Comparison of ENCODE assay signal across 9 cellular contexts in genomic region chr10:110629680-110630191, GRCh38. TPM values are rescaled to one million over a fixed set of nuclear protein-coding genes. Genes with fewer than 3 reads are reported as not detected.
A peak's percentile ranks its signal among the peaks of the same experiment; 100 is the strongest.
DNase-seq lines count a peak whose midpoint lies in the region; ATAC-seq, FAIRE-seq and TF ChIP-seq lines count a peak whose summit lies in the region.
"Had no signal": no experiment of that assay in that cellular context is flagged by ENCODE, and none has a peak within 500 bp of the region (broad histone marks: within the 10 kb centered on the region; RNA-seq: fewer than 3 reads in every experiment).

No MANE protein-coding gene starts in this region.

- TF ChIP-seq CTCF in body of pancreas (IDR thresholded peaks at IDR 0.05) = no peak

- H3K9me3 ChIP-seq in body of pancreas (no peaks in the 10 kb centered on the region), muscle layer of colon (ENCODE audit: low read length) (no peaks in the 10 kb centered on the region)

- H3K4me3 ChIP-seq in body of pancreas (no peak overlapping the region), muscle layer of colon (ENCODE audit: low read depth in 1 of 2, low read length in 2 of 2) (no peak overlapping the region)

- H3K27ac ChIP-seq in body of pancreas = no peak overlapping the region
- H3K27ac ChIP-seq in muscle layer of colon (ENCODE audit: low read depth, low read length) = peak overlapping the region; percentile 24

- WGBS in body of pancreas, 2 donors = 39 to 56% methylated on average over 3 of the region's 3 CpGs

- peak; percentile 94 for DNase-seq in DMS153 (lab: John Stamatoyannopoulos, UW)
- DNase-seq in NCI-H187 (lab: John Stamatoyannopoulos, UW) = peak; percentile 21 to 63
- peak in 3 of 4 donors; percentile 20 to 43 (median 33) for DNase-seq in body of pancreas
- DNase-seq in GM12891 (ENCODE audit: insufficient read length, low spot score) = no peak
- DNase-seq: occipital lobe had no signal

- H3K27me3 ChIP-seq in body of pancreas (no peaks in the 10 kb centered on the region), muscle layer of colon (ENCODE audit: control insufficient read depth in 1 of 2, insufficient read depth in 2 of 2, low read length in 2 of 2) (no peaks in the 10 kb centered on the region)

- FAIRE-seq in GM12891 (lab: Jason Lieb, UNC) = no peak

- TF ChIP-seq POLR2A in body of pancreas (IDR thresholded peaks at IDR 0.05) (no peak), GM18505 (IDR thresholded peaks at IDR 0.05; ENCODE audit: borderline replicate concordance, extremely low read depth, insufficient read depth, insufficient read length) (no peak), GM12891 (IDR thresholded peaks at IDR 0.05; ENCODE audit: low read depth, low read length) (no peak)

- H3K4me1 ChIP-seq in body of pancreas (peaks cover 6% of the 10 kb centered on the region), muscle layer of colon (ENCODE audit: insufficient read depth, low read length) (peaks cover 14% of the 10 kb centered on the region)

- H3K36me3 ChIP-seq in body of pancreas (replicated peaks in 1 of 2; ENCODE audit: insufficient read depth in 1 of 2, low read depth in 2 of 2) (no peaks in the 10 kb centered on the region), muscle layer of colon (ENCODE audit: insufficient read depth, low read length) (no peaks in the 10 kb centered on the region)

- intact Hi-C loops in body of pancreas (cut with DNase I) = no loop called here

- no peak overlapping the region for H3K9ac ChIP-seq in muscle layer of colon (ENCODE audit: low read length)

- ATAC-seq in body of pancreas (peak; percentile 56), GM18505 (IDR thresholded peaks at IDR 0.05; ENCODE audit: unreplicated experiment) (no peak), HG03378 (IDR thresholded peaks at IDR 0.05; ENCODE audit: unreplicated experiment) (no peak), HG03565 (IDR thresholded peaks at IDR 0.05; ENCODE audit: unreplicated experiment) (no peak)

TF ChIP-seq in GM12891, 5 proteins besides CTCF, POLR2A, EP300 and RAD21:
- TF ChIP-seq SPI1 (IDR thresholded peaks at IDR 0.05; ENCODE audit: low read depth, low read length) (no peak), POLR2AphosphoS5 (IDR thresholded peaks at IDR 0.05; ENCODE audit: low read depth, low read length) (no peak), PAX5 (IDR thresholded peaks at IDR 0.05; ENCODE audit: insufficient read depth, low read length, severe bottlenecking) (no peak), TAF1 (IDR thresholded peaks at IDR 0.05; ENCODE audit: low read depth, low read length) (no peak), POU2F2 (IDR thresholded peaks at IDR 0.05; ENCODE audit: low read depth, low read length) (no peak)

RNA-seq across cellular contexts. Expression of gene RBM20, which starts 14.4 kb away (rescaled TPM):
- total RNA-seq in body of pancreas = 10 to 100 TPM; 14.5 to 39.4 TPM
- 0.86 TPM for polyA plus RNA-seq in GM12891 (2012; ENCODE audit: low read depth, missing spikeins)
